11 cellular contexts compared by ENCODE assay signal in the genomic region with DNA sequence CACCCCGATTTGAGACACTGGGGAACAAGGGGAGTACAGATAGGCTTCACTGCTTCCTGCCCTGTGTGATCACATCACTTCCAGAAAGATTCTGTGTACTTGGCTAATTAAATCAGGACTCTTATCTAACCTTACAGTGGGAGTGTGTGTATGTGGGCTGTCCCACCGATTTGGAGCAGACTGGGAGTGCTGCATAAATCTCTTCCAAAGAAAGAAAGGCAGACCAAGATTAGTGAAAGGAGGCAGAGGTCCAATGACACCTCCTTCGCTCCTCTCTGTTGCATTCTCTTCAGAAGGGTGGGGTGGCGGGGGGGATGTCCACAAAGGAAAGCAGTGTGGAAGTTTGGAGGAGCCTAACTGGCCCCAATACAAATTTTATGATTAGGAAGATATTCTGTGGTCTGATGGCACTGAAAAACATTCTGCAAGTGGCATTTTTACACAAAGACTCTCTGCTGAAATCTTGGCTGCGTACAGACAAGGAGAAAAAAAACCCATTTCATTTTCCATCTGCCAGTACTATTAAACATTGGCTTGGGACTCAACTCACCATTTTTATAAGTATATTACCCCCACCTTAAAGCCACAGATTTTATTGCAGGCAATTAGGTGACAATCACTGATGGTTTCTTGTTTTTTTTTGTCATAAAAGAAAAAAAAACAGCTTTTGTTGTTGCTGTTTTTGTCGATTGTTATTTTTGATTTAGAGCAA.
"Had no signal": no experiment of that assay in that cellular context is flagged by ENCODE, and none has a peak within 500 bp of the region (broad histone marks: within the 10 kb centered on the region; RNA-seq: fewer than 3 reads in every experiment).

No MANE protein-coding gene starts in this region.

- ATAC-seq: activated T-cell treated with anti-CD3 and anti-CD28 coated beads, Interleukin-2, amount 50 U/mL, for 4 hours; foreskin keratinocyte; left lung; natural killer cell treated with Interleukin-12 subunit alpha and Interleukin-12 subunit beta and Interleukin-15 and Interleukin-18, amount 100 ng/mL, for 72 hours; right lobe of liver; T-helper 17 cell had no signal

- DNase-seq: activated CD4-positive, alpha-beta memory T cell treated with anti-CD3 and anti-CD28 coated beads, Interleukin-2, amount 10 ng/mL, durations not matched to agents 7 days and 5 days; activated CD4-positive, alpha-beta T cell treated with anti-CD3 and anti-CD28 coated beads for 4 hours; activated effector memory CD4-positive, alpha-beta T cell treated with anti-CD3 and anti-CD28 coated beads, Interleukin-2, amount 50 U/mL, for 16 hours; activated T-cell treated with anti-CD3 and anti-CD28 coated beads, Interleukin-2, amount 50 U/mL, for 4 hours; cortex of kidney; effector CD8-positive, alpha-beta T cell; foreskin keratinocyte; left lung; right lobe of liver; T-helper 17 cell had no signal
